In genomic region chr6:15897063-15897934, GRCh38 we compare ENCODE assay signal across 10 cellular contexts.
DNase-seq lines count a peak whose midpoint lies in the region; ATAC-seq, FAIRE-seq and TF ChIP-seq lines count a peak whose summit lies in the region.
"Had no signal": no experiment of that assay in that cellular context is flagged by ENCODE, and none has a peak within 500 bp of the region (broad histone marks: within the 10 kb centered on the region; RNA-seq: fewer than 3 reads in every experiment).

No MANE protein-coding gene starts in this region.

- H3K9ac ChIP-seq in GM23248, result 0 out of 2 replicates have a peak overlapping the region, but pooled peaks have one; percentile 15
- peak overlapping the region; percentile 60 for H3K9ac ChIP-seq in adipocyte (ENCODE audit: low read length)
- no peak overlapping the region for H3K9ac ChIP-seq in keratinocyte (ENCODE audit: control insufficient read depth, extremely low read depth, insufficient read depth, low read length)

- no peaks in the 10 kb centered on the region for H3K9me1 ChIP-seq in keratinocyte (ENCODE audit: control insufficient read depth, extremely low read depth, insufficient read depth, low read length)

- H3K4me2 ChIP-seq in GM23248 (ENCODE audit: unreplicated experiment) (peak overlapping the region; percentile 59), keratinocyte (ENCODE audit: control insufficient read depth, extremely low read depth, insufficient read depth, low read depth, low read length) (no peak overlapping the region)

- H2AFZ ChIP-seq in GM23248 (peak overlapping the region; percentile 75), keratinocyte (ENCODE audit: control insufficient read depth, low read length) (peak overlapping the region; percentile 59)

- H3F3A ChIP-seq in GM23248 (ENCODE audit: insufficient read depth), result no peaks in the 10 kb centered on the region

- TF ChIP-seq POLR2A in spleen (IDR thresholded peaks at IDR 0.05), result no peak

- no peak for ATAC-seq in GM19455 (IDR thresholded peaks at IDR 0.05; ENCODE audit: unreplicated experiment)
- ATAC-seq: Panc1 had no signal

- intact Hi-C loops in spleen (cut with DNase I; ENCODE audit: low total_unique reads), result no loop called here

- H4K20me1 ChIP-seq in GM23248 (ENCODE audit: insufficient read depth) (no peaks in the 10 kb centered on the region), keratinocyte (ENCODE audit: control insufficient read depth, extremely low read depth, insufficient read depth, low read length) (no peaks in the 10 kb centered on the region)

- FAIRE-seq in keratinocyte (lab: Jason Lieb, UNC), result no peak

- H3K27me3 ChIP-seq in GM23248 (replicated peaks; ENCODE audit: insufficient read depth), result no peaks in the 10 kb centered on the region
- H3K27me3 ChIP-seq in adipocyte (replicated peaks; ENCODE audit: control insufficient read depth, insufficient read depth, low read length), result no peaks in the 10 kb centered on the region
- no peaks in the 10 kb centered on the region for H3K27me3 ChIP-seq in keratinocyte (ENCODE audit: control insufficient read depth, extremely low read depth, insufficient read depth, low read length)
- H3K27me3 ChIP-seq in spleen (replicated peaks in 1 of 7), result no peaks in the 10 kb centered on the region

- in situ Hi-C loops in GM23248 (cut with MboI) (no loop called here), GM13977 (cut with MboI; ENCODE audit: low pct_unique_long_range_greater_than_20kb, low sequenced_read_pairs, unreplicated experiment) (no loop called here)

- peak; percentile 63 for DNase-seq in GM23248
- DNase-seq in adipocyte (ENCODE audit: low read depth), result peak; percentile 39
- DNase-seq in keratinocyte (ENCODE audit: low read depth, low spot score), result no peak
- DNase-seq in spleen, result no peak
- DNase-seq in mesenteric fat pad (ENCODE audit: low spot score), result no peak
- DNase-seq in NCI-H1105 (lab: John Stamatoyannopoulos, UW), result no peak
- DNase-seq in GM13977 (ENCODE audit: low spot score), result no peak
- DNase-seq: effector CD4-positive, alpha-beta T cell had no signal

- no peaks in the 10 kb centered on the region for H3K36me3 ChIP-seq in GM23248 (ENCODE audit: low read depth)
- H3K36me3 ChIP-seq in adipocyte (ENCODE audit: control insufficient read depth, insufficient read depth, low read length, severe bottlenecking), result no peaks in the 10 kb centered on the region
- no peaks in the 10 kb centered on the region for H3K36me3 ChIP-seq in keratinocyte (ENCODE audit: control insufficient read depth in 2 of 2, extremely low read depth in 1 of 2, insufficient read depth in 2 of 2, low read length in 2 of 2)
- H3K36me3 ChIP-seq in spleen, result no peaks in the 10 kb centered on the region

- H3K4me1 ChIP-seq in GM23248 (ENCODE audit: insufficient read depth), result peaks cover 10% of the 10 kb centered on the region; the same call in 1 of the 2 replicates
- peaks cover 39% of the 10 kb centered on the region for H3K4me1 ChIP-seq in adipocyte (ENCODE audit: control insufficient read depth, insufficient read depth, low read length)
- peaks cover 25% of the 10 kb centered on the region for H3K4me1 ChIP-seq in keratinocyte (ENCODE audit: control insufficient read depth, extremely low read depth, insufficient read depth, low read length)
- peaks cover 5 to 40% (median 19%) of the 10 kb centered on the region in 6 donors for H3K4me1 ChIP-seq in spleen

- H3K79me2 ChIP-seq in GM23248 (ENCODE audit: insufficient read depth), result no peaks in the 10 kb centered on the region
- no peaks in the 10 kb centered on the region for H3K79me2 ChIP-seq in keratinocyte (ENCODE audit: control insufficient read depth, insufficient read depth, low read length)

- H3K9me2 ChIP-seq in GM23248 (ENCODE audit: insufficient read depth), result no peaks in the 10 kb centered on the region

- TF ChIP-seq CTCF in keratinocyte (optimal IDR thresholded peaks at IDR 0.05 in 1 of 3, IDR thresholded peaks at IDR 0.05 in 1 of 3, conservative IDR thresholded peaks at IDR 0.05 in 1 of 3; ENCODE audit: extremely low read depth in 1 of 3, insufficient read depth in 2 of 3, low read length in 3 of 3) (no peak), spleen (IDR thresholded peaks at IDR 0.05 in 8 of 11, conservative IDR thresholded peaks at IDR 0.05 in 3 of 11) (no peak), GM13977 (IDR thresholded peaks at IDR 0.05; ENCODE audit: extremely low read depth, insufficient read depth, missing control alignments) (no peak)

- H3K4me3 ChIP-seq in GM23248 (peak overlapping the region; percentile 42), adipocyte (ENCODE audit: low read length) (peak overlapping the region; percentile 62), keratinocyte (ENCODE audit: control insufficient read depth in 2 of 3, extremely low read depth in 1 of 3, insufficient read depth in 2 of 3, low read depth in 1 of 3, low read length in 3 of 3) (no peak overlapping the region), spleen (peak overlapping the region in 1 of 8 donors; percentile 23)

- dilution Hi-C loops in keratinocyte (cut with MboI; ENCODE audit: extremely low pct_ligation_motif_present, low sequenced_read_pairs), result no loop called here

- 24 to 32% methylated on average over 8 of the region's 8 CpGs for WGBS in GM23248 (ENCODE audit: low coverage in 1 of 2, low lambda C conversion rate in 2 of 2, missing lambda C conversion rate in 2 of 2), 2 experiments
- WGBS in spleen, 5 donors, result 31 to 38% (median 35%) methylated on average over 8 of the region's 8 CpGs

- H3K27ac ChIP-seq in GM23248 (0 out of 2 replicates have a peak overlapping the region, but pooled peaks have one; percentile 17), keratinocyte (ENCODE audit: control insufficient read depth, insufficient read depth, low read length) (no peak overlapping the region), spleen (peak overlapping the region in 7 of 8 donors; percentile 48 to 71 (median 64))

- H3K9me3 ChIP-seq in GM23248 (ENCODE audit: low read depth) (no peaks in the 10 kb centered on the region), adipocyte (ENCODE audit: control insufficient read depth, low read length) (peaks cover 5% of the 10 kb centered on the region), keratinocyte (ENCODE audit: control insufficient read depth, low read depth, low read length) (no peaks in the 10 kb centered on the region), spleen (peaks cover 0 to 15% (median 7%) of the 10 kb centered on the region in 8 donors)

Comparison
In these comparisons a context has a peak if more than half of its experiments do, and no peak if none do; other contexts are left out.
1. DNase-seq: peak in GM23248 (single experiment) and adipocyte (single experiment); none in keratinocyte (single experiment), spleen (single experiment), mesenteric fat pad (single experiment), NCI-H1105 (single experiment) and GM13977 (single experiment).
2. H3K4me3 ChIP-seq: peak in GM23248 (single experiment) and adipocyte (single experiment); none in keratinocyte (0 of 3).